24 cellular contexts compared by ENCODE assay signal in genomic region chr12:120955232-120955631, GRCh38. TPM values are rescaled to one million over a fixed set of nuclear protein-coding genes. Genes with fewer than 3 reads are reported as not detected.
"Had no signal": no experiment of that assay in that cellular context is flagged by ENCODE, and none has a peak within 500 bp of the region (broad histone marks: within the 10 kb centered on the region; RNA-seq: fewer than 3 reads in every experiment).

No MANE protein-coding gene starts in this region.

- ATAC-seq: activated CD4-positive, alpha-beta T cell treated with anti-CD3 and anti-CD28 coated beads for 36 hours; activated naive CD4-positive, alpha-beta T cell treated with anti-CD3 and anti-CD28 coated beads, Interleukin-2, amount 50 U/mL, for 72 hours; left lung; stimulated activated memory B cell treated with anti-CD40 and anti-IgM and Interleukin-4, amounts not matched to agents 10 μg/mL and 1 μg/mL and 100 μg/mL, for 72 hours had no signal

- H3K27ac ChIP-seq: adrenal gland, cardiac muscle cell, left lung, sigmoid colon had no signal

- H3K27me3 ChIP-seq: adrenal gland, cardiac muscle cell, left lung, sigmoid colon had no signal

- H3K36me3 ChIP-seq: adrenal gland, cardiac muscle cell, left lung, sigmoid colon had no signal

- FAIRE-seq: endothelial cell of umbilical vein had no signal

- H3K9me3 ChIP-seq: adrenal gland, left lung, sigmoid colon had no signal

- DNase-seq: activated CD4-positive, alpha-beta T cell treated with anti-CD3 and anti-CD28 coated beads for 36 hours; activated CD4-positive, alpha-beta T cell treated with anti-CD3 and anti-CD28 coated beads, Interleukin-2, amount 50 U/mL, for 48 hours; activated gamma-delta T cell; adrenal gland; effector memory CD4-positive, alpha-beta T cell; foreskin melanocyte; glutamatergic neuron; hippocampal formation; islet precursor cell; left lung; nephron progenitor cell; nucleus accumbens; sigmoid colon; stimulated activated CD4-positive, alpha-beta T cell treated with anti-CD3 and anti-CD28 coated beads, Interleukin-4, amount 100 ng/mL, for 4 hours; T-helper 2 cell had no signal

- H3K4me1 ChIP-seq: adrenal gland, left lung, sigmoid colon had no signal

- H3K4me3 ChIP-seq: adrenal gland, cardiac muscle cell, left lung, sigmoid colon had no signal

RNA-seq across cellular contexts. Expression of gene HNF1A, which starts 23.1 kb away (rescaled TPM):
- total RNA-seq: activated CD4-positive, alpha-beta T cell treated with anti-CD3 and anti-CD28 coated beads for 36 hours; activated naive CD4-positive, alpha-beta T cell treated with anti-CD3 and anti-CD28 coated beads, Interleukin-2, amount 50 U/mL, for 72 hours; cardiac muscle cell; chondrocyte; endothelial cell of umbilical vein; fibroblast of lung; lung microvascular endothelial cell; myocyte; ureter had no signal
- polyA plus RNA-seq: cardiac muscle cell, endothelial cell of umbilical vein, fibroblast of lung had no signal
